Comparison of ENCODE assay signal across 34 cellular contexts in the genomic region with DNA sequence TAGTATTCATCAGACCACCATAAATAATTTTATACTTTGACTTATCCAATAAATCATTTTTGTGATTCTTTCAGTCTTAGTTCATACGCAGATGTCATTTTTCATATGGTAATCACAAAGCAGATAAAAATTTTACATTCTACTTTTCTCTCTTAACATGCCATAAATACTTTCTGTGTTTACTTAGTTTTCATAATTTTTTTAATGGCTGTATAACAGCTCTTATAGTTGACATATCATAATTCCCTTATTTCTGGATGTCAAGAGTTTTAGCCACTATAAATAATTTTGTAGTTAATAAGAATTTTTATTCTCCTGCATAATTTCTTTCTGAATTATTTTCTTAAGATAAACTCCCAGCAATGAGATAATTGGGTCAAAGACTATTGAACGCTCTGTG.
"Had no signal": no experiment of that assay in that cellular context is flagged by ENCODE, and none has a peak within 500 bp of the region (broad histone marks: within the 10 kb centered on the region; RNA-seq: fewer than 3 reads in every experiment).

No MANE protein-coding gene starts in this region.

- H3K4me2 ChIP-seq: KMS-11 had no signal

- H3K27ac ChIP-seq: KMS-11 had no signal

- DNase-seq: Karpas-422, Kasumi-1, KBM-7, KG1, MG63, MM.1S, NCI-H1048, NCI-H1092, NCI-H1092 treated with DMSO at 0.1 percent for 48 hours, NCI-H1105, NCI-H1105 treated with DMSO at 0.1 percent for 48 hours, NCI-H1417, NCI-H1417 treated with DMSO at 0.1 percent for 48 hours, NCI-H1436, NCI-H1436 treated with DMSO at 0.1 percent for 48 hours, NCI-H146, NCI-H1694, NCI-H1694 treated with DMSO at 0.1 percent for 48 hours, NCI-H187, NCI-H187 treated with DMSO at 0.1 percent for 48 hours, NCI-H1930, NCI-H2029, NCI-H2029 treated with DMSO at 0.1 percent for 48 hours, NCI-H2081, NCI-H2081 treated with DMSO at 0.1 percent for 48 hours, NCI-H2107, NCI-H2171, NCI-H2171 treated with DMSO at 0.1 percent for 48 hours, NCI-H2227 treated with DMSO at 0.1 percent for 48 hours, NCI-H226, NCI-H345, NCI-H446, NCI-H446 treated with DMSO at 0.1 percent for 48 hours had no signal

- H3K36me3 ChIP-seq: MG63 had no signal

- H3K9ac ChIP-seq: KMS-11 had no signal

- H3K27me3 ChIP-seq: MG63 had no signal

- H3K9me3 ChIP-seq: MG63 had no signal

- H3K4me3 ChIP-seq: MG63 had no signal
